Comparison of ENCODE assay signal across 15 cellular contexts in the genomic region with DNA sequence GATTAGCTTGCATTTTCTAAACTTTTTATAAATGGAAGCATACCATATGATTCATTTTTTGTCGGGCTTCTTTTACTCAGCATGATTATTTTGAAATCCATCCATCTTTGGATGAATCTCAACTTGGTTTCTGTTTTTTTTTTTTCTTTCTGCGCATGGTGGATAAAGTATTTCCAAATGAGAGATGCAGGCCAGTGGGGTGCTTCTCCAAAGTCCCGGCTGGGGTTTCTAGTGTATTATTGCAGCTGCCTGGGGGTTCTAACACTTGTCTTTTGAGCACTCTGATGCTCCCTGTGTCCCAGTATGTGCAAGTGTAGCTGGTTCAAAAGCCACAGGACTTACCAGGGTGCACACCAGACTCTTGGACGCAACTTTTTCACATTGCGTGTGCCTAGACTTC.
A peak's percentile ranks its signal among the peaks of the same experiment; 100 is the strongest.
DNase-seq lines count a peak whose midpoint lies in the region; ATAC-seq and TF ChIP-seq lines count a peak whose summit lies in the region.
"Had no signal": no experiment of that assay in that cellular context is flagged by ENCODE, and none has a peak within 500 bp of the region (broad histone marks: within the 10 kb centered on the region; RNA-seq: fewer than 3 reads in every experiment).

No MANE protein-coding gene starts in this region.

- POLR2A ChIA-PET in SK-N-SH (lab: Yijun Ruan, JAX): no interaction called here

- H3F3A ChIP-seq in SK-N-SH (replicated peaks; ENCODE audit: insufficient read depth): no peaks in the 10 kb centered on the region

- intact Hi-C loops in gastrocnemius medialis (cut with DNase I; ENCODE audit: low total_unique reads): no loop called here

- H3K9ac ChIP-seq in SK-N-SH: no peak overlapping the region

- peak overlapping the region; percentile 5; the same call in 1 of the 2 replicates for H2AFZ ChIP-seq in SK-N-SH (ENCODE audit: low read depth)

- no peaks in the 10 kb centered on the region for H3K9me2 ChIP-seq in SK-N-SH

- in situ Hi-C loops in gastrocnemius medialis (cut with MboI; ENCODE audit: low sequenced_read_pairs in 4 of 4): no loop called here

- H4K20me1 ChIP-seq in SK-N-SH (ENCODE audit: insufficient read depth): no peaks in the 10 kb centered on the region

- H3K27ac ChIP-seq in SK-N-SH (ENCODE audit: low read depth in 2 of 2, low read length in 1 of 2) (no peak overlapping the region), gastrocnemius medialis (peak overlapping the region; percentile 66 to 86 (median 82))

- TF ChIP-seq CTCF in AG10803 (conservative IDR thresholded peaks at IDR 0.05; ENCODE audit: low read length) (no peak), SK-N-SH (IDR thresholded peaks at IDR 0.05) (no peak), gastrocnemius medialis (IDR thresholded peaks at IDR 0.05 in 4 of 5, conservative IDR thresholded peaks at IDR 0.05 in 1 of 5) (no peak)

- TF ChIP-seq POLR2A in gastrocnemius medialis (IDR thresholded peaks at IDR 0.05): no peak

- TF ChIP-seq EP300 in SK-N-SH (IDR thresholded peaks at IDR 0.05; ENCODE audit: borderline replicate concordance in 1 of 2, low read depth in 1 of 2, low read length in 1 of 2): no peak

- H3K4me3 ChIP-seq in AG10803 (ENCODE audit: low read length) (no peak overlapping the region), SK-N-SH (ENCODE audit: low read depth in 2 of 2, low read length in 1 of 2) (no peak overlapping the region), gastrocnemius medialis (no peak overlapping the region)
- H3K4me3 ChIP-seq: MG63 had no signal

- ATAC-seq in gastrocnemius medialis (no peak), GM18873 (IDR thresholded peaks at IDR 0.05; ENCODE audit: low FRiP score, unreplicated experiment) (no peak), GM21390 (IDR thresholded peaks at IDR 0.05; ENCODE audit: unreplicated experiment) (no peak)
- ATAC-seq: HepG2 had no signal

- no peaks in the 10 kb centered on the region for H3K79me2 ChIP-seq in SK-N-SH (ENCODE audit: insufficient read depth)

- 88% methylated on average over 4 of the region's 5 CpGs for WGBS in SK-N-SH (ENCODE audit: low lambda C conversion rate)

- peaks cover 5 to 10% of the 10 kb centered on the region in 2 experiments; a peak in 2 of 4 replicates for H3K4me1 ChIP-seq in SK-N-SH (ENCODE audit: control insufficient read depth in 1 of 2, insufficient read depth in 2 of 2, low read depth in 1 of 2, low read length in 1 of 2)
- peaks cover 22 to 26% of the 10 kb centered on the region in 2 donors for H3K4me1 ChIP-seq in gastrocnemius medialis

- H3K4me2 ChIP-seq in SK-N-SH: peak overlapping the region; percentile 40; the same call in 1 of the 2 replicates

- no peak for TF ChIP-seq RAD21 in SK-N-SH (IDR thresholded peaks at IDR 0.05; ENCODE audit: low read length)

- H3K27me3 ChIP-seq in SK-N-SH (ENCODE audit: insufficient read depth) (no peaks in the 10 kb centered on the region), gastrocnemius medialis (no peaks in the 10 kb centered on the region)
- H3K27me3 ChIP-seq: MG63 had no signal

- H3K9me3 ChIP-seq in SK-N-SH (no peaks in the 10 kb centered on the region), gastrocnemius medialis (no peaks in the 10 kb centered on the region)
- H3K9me3 ChIP-seq: MG63 had no signal

- DNase-seq in AG10803 (ENCODE audit: low read depth): peak; percentile 48
- no peak for DNase-seq in SK-N-SH
- peak; percentile 66 for DNase-seq in fibroblast of gingiva (ENCODE audit: low read depth)
- no peak for DNase-seq in gastrocnemius medialis
- no peak for DNase-seq in NCI-H2171 treated with DMSO at 0.1 percent for 48 hours (lab: John Stamatoyannopoulos, UW)
- no peak for DNase-seq in DMS53 (lab: John Stamatoyannopoulos, UW)
- DNase-seq: CD4-positive, CD25-positive, alpha-beta regulatory T cell; DMS79; NCI-H1105; NCI-H187; NCI-H446 had no signal

- H3K36me3 ChIP-seq in SK-N-SH (replicated peaks in 1 of 2; ENCODE audit: control insufficient read depth in 1 of 2, insufficient read depth in 2 of 2, low read length in 1 of 2) (no peaks in the 10 kb centered on the region), gastrocnemius medialis (no peaks in the 10 kb centered on the region)
- H3K36me3 ChIP-seq: MG63 had no signal

- CTCF ChIA-PET in SK-N-SH (lab: Yijun Ruan, JAX): interaction anchor here (0.6 to 2.8 kb wide), 3 partner anchors 14 to 169 kb away, joined by 3 to 14 read pairs (median 4); no protein-coding TSS in a partner anchor

TF ChIP-seq in SK-N-SH, 30 proteins besides CTCF, POLR2A, EP300 and RAD21:
- TF ChIP-seq FOXJ3 (CRISPR knock-in tag; IDR thresholded peaks at IDR 0.05) (no peak), EZH2phosphoT487 (IDR thresholded peaks at IDR 0.05; ENCODE audit: borderline replicate concordance, low read depth) (no peak), RCOR1 (IDR thresholded peaks at IDR 0.05; ENCODE audit: low read length) (no peak), FOSL2 (IDR thresholded peaks at IDR 0.05; ENCODE audit: borderline replicate concordance, low read depth) (no peak), TEAD4 (IDR thresholded peaks at IDR 0.05; ENCODE audit: borderline replicate concordance, insufficient read depth) (no peak), MXI1 (IDR thresholded peaks at IDR 0.05; ENCODE audit: low read depth, low read length) (no peak), RFX5 (IDR thresholded peaks at IDR 0.05; ENCODE audit: low read length) (no peak), ELF1 (IDR thresholded peaks at IDR 0.05) (no peak), NRF1 (IDR thresholded peaks at IDR 0.05; ENCODE audit: low read depth, low read length) (no peak), JUND (IDR thresholded peaks at IDR 0.05) (no peak), FOXM1 (IDR thresholded peaks at IDR 0.05; ENCODE audit: low read depth) (no peak), GABPA (IDR thresholded peaks at IDR 0.05; ENCODE audit: low read depth) (no peak), SMC3 (IDR thresholded peaks at IDR 0.05; ENCODE audit: low read depth, low read length) (no peak)
- TF ChIP-seq, protein P1, sequence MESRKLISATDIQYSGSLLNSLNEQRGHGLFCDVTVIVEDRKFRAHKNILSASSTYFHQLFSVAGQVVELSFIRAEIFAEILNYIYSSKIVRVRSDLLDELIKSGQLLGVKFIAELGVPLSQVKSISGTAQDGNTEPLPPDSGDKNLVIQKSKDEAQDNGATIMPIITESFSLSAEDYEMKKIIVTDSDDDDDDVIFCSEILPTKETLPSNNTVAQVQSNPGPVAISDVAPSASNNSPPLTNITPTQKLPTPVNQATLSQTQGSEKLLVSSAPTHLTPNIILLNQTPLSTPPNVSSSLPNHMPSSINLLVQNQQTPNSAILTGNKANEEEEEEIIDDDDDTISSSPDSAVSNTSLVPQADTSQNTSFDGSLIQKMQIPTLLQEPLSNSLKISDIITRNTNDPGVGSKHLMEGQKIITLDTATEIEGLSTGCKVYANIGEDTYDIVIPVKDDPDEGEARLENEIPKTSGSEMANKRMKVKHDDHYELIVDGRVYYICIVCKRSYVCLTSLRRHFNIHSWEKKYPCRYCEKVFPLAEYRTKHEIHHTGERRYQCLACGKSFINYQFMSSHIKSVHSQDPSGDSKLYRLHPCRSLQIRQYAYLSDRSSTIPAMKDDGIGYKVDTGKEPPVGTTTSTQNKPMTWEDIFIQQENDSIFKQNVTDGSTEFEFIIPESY (IDR thresholded peaks at IDR 0.05; ENCODE audit: borderline replicate concordance, low read depth): no peak
- TF ChIP-seq, protein P2, sequence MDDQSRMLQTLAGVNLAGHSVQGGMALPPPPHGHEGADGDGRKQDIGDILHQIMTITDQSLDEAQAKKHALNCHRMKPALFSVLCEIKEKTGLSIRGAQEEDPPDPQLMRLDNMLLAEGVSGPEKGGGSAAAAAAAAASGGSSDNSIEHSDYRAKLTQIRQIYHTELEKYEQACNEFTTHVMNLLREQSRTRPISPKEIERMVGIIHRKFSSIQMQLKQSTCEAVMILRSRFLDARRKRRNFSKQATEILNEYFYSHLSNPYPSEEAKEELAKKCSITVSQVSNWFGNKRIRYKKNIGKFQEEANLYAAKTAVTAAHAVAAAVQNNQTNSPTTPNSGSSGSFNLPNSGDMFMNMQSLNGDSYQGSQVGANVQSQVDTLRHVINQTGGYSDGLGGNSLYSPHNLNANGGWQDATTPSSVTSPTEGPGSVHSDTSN (IDR thresholded peaks at IDR 0.05): no peak
- TF ChIP-seq, protein P3, sequence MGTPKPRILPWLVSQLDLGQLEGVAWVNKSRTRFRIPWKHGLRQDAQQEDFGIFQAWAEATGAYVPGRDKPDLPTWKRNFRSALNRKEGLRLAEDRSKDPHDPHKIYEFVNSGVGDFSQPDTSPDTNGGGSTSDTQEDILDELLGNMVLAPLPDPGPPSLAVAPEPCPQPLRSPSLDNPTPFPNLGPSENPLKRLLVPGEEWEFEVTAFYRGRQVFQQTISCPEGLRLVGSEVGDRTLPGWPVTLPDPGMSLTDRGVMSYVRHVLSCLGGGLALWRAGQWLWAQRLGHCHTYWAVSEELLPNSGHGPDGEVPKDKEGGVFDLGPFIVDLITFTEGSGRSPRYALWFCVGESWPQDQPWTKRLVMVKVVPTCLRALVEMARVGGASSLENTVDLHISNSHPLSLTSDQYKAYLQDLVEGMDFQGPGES (IDR thresholded peaks at IDR 0.05; ENCODE audit: low read depth, low read length): no peak
- TF ChIP-seq, protein P4, sequence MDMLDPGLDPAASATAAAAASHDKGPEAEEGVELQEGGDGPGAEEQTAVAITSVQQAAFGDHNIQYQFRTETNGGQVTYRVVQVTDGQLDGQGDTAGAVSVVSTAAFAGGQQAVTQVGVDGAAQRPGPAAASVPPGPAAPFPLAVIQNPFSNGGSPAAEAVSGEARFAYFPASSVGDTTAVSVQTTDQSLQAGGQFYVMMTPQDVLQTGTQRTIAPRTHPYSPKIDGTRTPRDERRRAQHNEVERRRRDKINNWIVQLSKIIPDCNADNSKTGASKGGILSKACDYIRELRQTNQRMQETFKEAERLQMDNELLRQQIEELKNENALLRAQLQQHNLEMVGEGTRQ (IDR thresholded peaks at IDR 0.05; ENCODE audit: borderline replicate concordance, low read depth, low read length): no peak

Comparison
In these comparisons a context has a peak if more than half of its experiments do, and no peak if none do; other contexts are left out.
1. DNase-seq: peak in AG10803 (single experiment) and fibroblast of gingiva (single experiment); none in SK-N-SH (single experiment), gastrocnemius medialis (0 of 2), NCI-H2171 treated with DMSO at 0.1 percent for 48 hours (single experiment) and DMS53 (single experiment).
2. H3K27ac ChIP-seq: peak in gastrocnemius medialis (4 of 4); none in SK-N-SH (0 of 2).